30 cellular contexts compared by ENCODE assay signal in the genomic region with DNA sequence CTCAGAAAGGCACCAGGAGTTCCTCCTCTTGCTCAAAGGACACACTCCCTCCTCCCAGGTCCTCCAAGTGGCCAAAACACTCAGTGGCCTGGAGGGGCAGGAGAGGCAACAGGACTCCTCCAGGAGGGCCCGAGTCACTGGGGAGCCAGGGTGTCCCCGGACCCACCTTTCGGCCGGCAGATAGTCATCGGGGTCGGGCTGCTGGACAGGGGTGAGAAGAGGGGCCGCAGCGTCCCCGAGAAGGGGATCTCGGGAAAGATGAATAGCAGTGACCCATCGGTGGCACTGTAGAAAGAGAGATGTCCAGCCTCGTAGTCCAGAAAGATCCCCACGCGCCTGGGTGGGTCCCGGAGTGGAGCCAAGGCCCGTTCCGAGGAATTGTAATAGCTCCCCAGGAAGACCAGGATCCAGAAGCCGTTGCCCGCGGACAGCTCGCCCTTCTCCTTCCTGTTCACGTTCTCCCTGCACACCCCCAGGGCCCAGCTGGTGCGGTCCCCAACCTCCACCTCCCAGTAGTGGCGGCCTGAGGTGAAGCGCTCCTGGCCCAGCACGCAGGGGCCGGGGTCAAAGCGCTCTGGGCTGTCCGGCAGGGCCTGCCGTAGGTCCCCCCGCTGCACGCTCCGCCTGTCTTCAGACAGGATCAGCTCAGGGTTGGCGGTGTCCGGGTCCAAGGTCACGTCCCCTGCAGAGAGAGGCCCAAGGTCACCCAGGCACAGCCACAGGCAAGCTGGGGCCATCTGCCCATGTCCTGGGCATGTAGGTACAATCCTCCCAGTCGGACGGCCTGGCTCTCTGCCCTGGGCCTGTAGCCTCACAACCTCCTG. TPM values are rescaled to one million over a fixed set of nuclear protein-coding genes. Genes with fewer than 3 reads are reported as not detected.
DNase-seq lines count a peak whose midpoint lies in the region; ATAC-seq, FAIRE-seq and TF ChIP-seq lines count a peak whose summit lies in the region.
"Had no signal": no experiment of that assay in that cellular context is flagged by ENCODE, and none has a peak within 500 bp of the region (broad histone marks: within the 10 kb centered on the region; RNA-seq: fewer than 3 reads in every experiment).

No MANE protein-coding gene starts in this region.

- no peak for TF ChIP-seq CTCF in HEK293 (tag by site-specific recombination; IDR thresholded peaks at IDR 0.05)
- TF ChIP-seq CTCF in kidney (IDR thresholded peaks at IDR 0.05; ENCODE audit: borderline replicate concordance, extremely low read depth, insufficient read depth) = no peak

- no peaks in the 10 kb centered on the region for H3K27me3 Mint-ChIP-seq in natural killer cell treated with Interleukin-12 subunit alpha and Interleukin-12 subunit beta and Interleukin-15 and Interleukin-18, amount 100 ng/mL, for 72 hours
- H3K27me3 Mint-ChIP-seq: activated naive CD4-positive, alpha-beta T cell treated with anti-CD3 and anti-CD28 coated beads, Interleukin-2, amount 10 ng/mL, durations not matched to agents 7 days and 5 days; naive B cell; stimulated activated naive B cell treated with anti-CD40 and anti-IgM and Interleukin-4, amounts not matched to agents 10 μg/mL and 1 μg/mL and 100 μg/mL, for 72 hours had no signal

- no peak overlapping the region for H3K9ac ChIP-seq in kidney (ENCODE audit: low read length in 2 of 2)

- H3K9me3 ChIP-seq in HEK293 (ENCODE audit: control insufficient read depth, insufficient read depth, low read depth, low read length) = no peaks in the 10 kb centered on the region
- H3K9me3 ChIP-seq in kidney (ENCODE audit: control insufficient read depth in 1 of 2, low read length in 2 of 2) = no peaks in the 10 kb centered on the region
- H3K9me3 ChIP-seq: psoas muscle, upper lobe of left lung had no signal

- POLR2A ChIA-PET in HEK293 (lab: Yijun Ruan, JAX) = interaction anchor here (0.7 to 1.0 kb wide), 3 partner anchors 9 to 423 kb away, joined by 3 to 5 read pairs (median 3); a partner anchor contains a TSS

- DNase-seq in D341Med (ENCODE audit: low spot score) (peak; percentile 24), kidney (peak; percentile 66), posterior vena cava (ENCODE audit: low spot score) (peak; percentile 81), H4 (ENCODE audit: low spot score) (no peak), HCEC 1CT (no peak)
- no peak for DNase-seq in natural killer cell treated with Interleukin-12 subunit alpha and Interleukin-12 subunit beta and Interleukin-15 and Interleukin-18, amount 100 ng/mL, for 72 hours (ENCODE audit: low spot score)
- DNase-seq: activated CD4-positive, alpha-beta T cell treated with anti-CD3 and anti-CD28 coated beads, Interleukin-2, amount 50 U/mL, for 48 hours; activated CD4-positive, CD25-positive, alpha-beta regulatory T cell treated with anti-CD3 and anti-CD28 coated beads, Interleukin-2, amount 50 U/mL, for 72 hours; activated naive CD4-positive, alpha-beta T cell treated with anti-CD3 and anti-CD28 coated beads, Interleukin-2, amount 10 ng/mL, durations not matched to agents 7 days and 5 days; amniotic stem cell; brain microvascular endothelial cell; C1 segment of cervical spinal cord; COR-L47; DMS53; naive B cell; NCI-H1092; NCI-H187; NCI-H2171 treated with DMSO at 0.1 percent for 48 hours; NCI-H524 treated with DMSO at 0.1 percent for 48 hours; stimulated activated CD4-positive, alpha-beta T cell treated with anti-CD3 and anti-CD28 coated beads, Interleukin-15, amount 100 ng/mL, for 24 hours; stimulated activated naive B cell treated with anti-CD40 and anti-IgM and Interleukin-4, amounts not matched to agents 10 μg/mL and 1 μg/mL and 100 μg/mL, for 72 hours; T-helper 2 cell had no signal

- H3K4me1 Mint-ChIP-seq in natural killer cell treated with Interleukin-12 subunit alpha and Interleukin-12 subunit beta and Interleukin-15 and Interleukin-18, amount 100 ng/mL, for 72 hours (ENCODE audit: low read depth in 2 of 2) = peaks cover 11 to 14% of the 10 kb centered on the region in 2 donors

- H3K27ac ChIP-seq in HEK293 (ENCODE audit: extremely low read depth, low read depth, low read length) (no peak overlapping the region), kidney (ENCODE audit: low read depth in 2 of 2, low read length in 2 of 2) (no peak overlapping the region)
- H3K27ac ChIP-seq: psoas muscle had no signal

- H3K36me3 ChIP-seq in HEK293 (ENCODE audit: control insufficient read depth in 2 of 2, insufficient read depth in 1 of 2, low read length in 2 of 2) (peaks cover 25 to 58% of the 10 kb centered on the region in 2 experiments; a peak in 2 of 3 replicates), kidney (ENCODE audit: control insufficient read depth in 1 of 2, insufficient read depth in 2 of 2, low read length in 2 of 2) (peaks cover 6 to 17% of the 10 kb centered on the region in 2 donors)

- H3K36me3 Mint-ChIP-seq in natural killer cell treated with Interleukin-12 subunit alpha and Interleukin-12 subunit beta and Interleukin-15 and Interleukin-18, amount 100 ng/mL, for 72 hours = no peaks in the 10 kb centered on the region
- H3K36me3 Mint-ChIP-seq: naive B cell had no signal

- no peaks in the 10 kb centered on the region; the same call in 1 of the 2 replicates for H3K4me1 ChIP-seq in HEK293 (ENCODE audit: control insufficient read depth, insufficient read depth, low read length)
- no peaks in the 10 kb centered on the region for H3K4me1 ChIP-seq in kidney (ENCODE audit: control insufficient read depth in 1 of 2, insufficient read depth in 1 of 2, low read depth in 1 of 2, low read length in 2 of 2)
- H3K4me1 ChIP-seq: psoas muscle had no signal

- no peaks in the 10 kb centered on the region for H3K9me3 Mint-ChIP-seq in natural killer cell treated with Interleukin-12 subunit alpha and Interleukin-12 subunit beta and Interleukin-15 and Interleukin-18, amount 100 ng/mL, for 72 hours
- H3K9me3 Mint-ChIP-seq: activated naive CD4-positive, alpha-beta T cell treated with anti-CD3 and anti-CD28 coated beads, Interleukin-2, amount 10 ng/mL, durations not matched to agents 7 days and 5 days; mesothelial cell of epicardium; naive B cell; stimulated activated naive B cell treated with anti-CD40 and anti-IgM and Interleukin-4, amounts not matched to agents 10 μg/mL and 1 μg/mL and 100 μg/mL, for 72 hours had no signal

- no peak for FAIRE-seq in kidney (lab: Jason Lieb, UNC)
- FAIRE-seq: endothelial cell of umbilical vein, frontal cortex, GM12892 had no signal

- CTCF ChIA-PET in HEK293 (lab: Yijun Ruan, JAX) = interaction anchor here (0.6 kb wide), 1 partner anchor 63 kb away, joined by 3 read pairs; a partner anchor contains a TSS

- ATAC-seq in GM18867 (IDR thresholded peaks at IDR 0.05; ENCODE audit: unreplicated experiment) = no peak
- no peak for ATAC-seq in natural killer cell treated with Interleukin-12 subunit alpha and Interleukin-12 subunit beta and Interleukin-15 and Interleukin-18, amount 100 ng/mL, for 72 hours
- ATAC-seq: psoas muscle; stimulated activated naive B cell treated with anti-CD40 and anti-IgM and Interleukin-4, amounts not matched to agents 10 μg/mL and 1 μg/mL and 100 μg/mL, for 72 hours had no signal

- H3K4me3 Mint-ChIP-seq in natural killer cell treated with Interleukin-12 subunit alpha and Interleukin-12 subunit beta and Interleukin-15 and Interleukin-18, amount 100 ng/mL, for 72 hours = no peak overlapping the region
- H3K4me3 Mint-ChIP-seq: activated naive CD4-positive, alpha-beta T cell treated with anti-CD3 and anti-CD28 coated beads, Interleukin-2, amount 10 ng/mL, durations not matched to agents 7 days and 5 days; mesothelial cell of epicardium; naive B cell; stimulated activated naive B cell treated with anti-CD40 and anti-IgM and Interleukin-4, amounts not matched to agents 10 μg/mL and 1 μg/mL and 100 μg/mL, for 72 hours had no signal

- no peak overlapping the region for H3K27ac Mint-ChIP-seq in natural killer cell treated with Interleukin-12 subunit alpha and Interleukin-12 subunit beta and Interleukin-15 and Interleukin-18, amount 100 ng/mL, for 72 hours
- H3K27ac Mint-ChIP-seq: stimulated activated naive B cell treated with anti-CD40 and anti-IgM and Interleukin-4, amounts not matched to agents 10 μg/mL and 1 μg/mL and 100 μg/mL, for 72 hours had no signal

- intact Hi-C loops in kidney (cut with DNase I) = no loop called here
- intact Hi-C loops in posterior vena cava (cut with DNase I) = no loop called here

- H3K4me3 ChIP-seq in HEK293 (ENCODE audit: low read depth, low read length) = no peak overlapping the region
- H3K4me3 ChIP-seq in kidney (ENCODE audit: low read length in 2 of 2) = no peak overlapping the region
- H3K4me3 ChIP-seq: psoas muscle, upper lobe of left lung had no signal

TF ChIP-seq in HEK293, 187 proteins besides CTCF, POLR2A, EP300 and RAD21:
- peak; percentile 33; the same call in 1 of the 2 replicates for TF ChIP-seq BCL11A (tag by site-specific recombination; IDR thresholded peaks at IDR 0.05; ENCODE audit: low read depth)
- TF ChIP-seq, protein P1, sequence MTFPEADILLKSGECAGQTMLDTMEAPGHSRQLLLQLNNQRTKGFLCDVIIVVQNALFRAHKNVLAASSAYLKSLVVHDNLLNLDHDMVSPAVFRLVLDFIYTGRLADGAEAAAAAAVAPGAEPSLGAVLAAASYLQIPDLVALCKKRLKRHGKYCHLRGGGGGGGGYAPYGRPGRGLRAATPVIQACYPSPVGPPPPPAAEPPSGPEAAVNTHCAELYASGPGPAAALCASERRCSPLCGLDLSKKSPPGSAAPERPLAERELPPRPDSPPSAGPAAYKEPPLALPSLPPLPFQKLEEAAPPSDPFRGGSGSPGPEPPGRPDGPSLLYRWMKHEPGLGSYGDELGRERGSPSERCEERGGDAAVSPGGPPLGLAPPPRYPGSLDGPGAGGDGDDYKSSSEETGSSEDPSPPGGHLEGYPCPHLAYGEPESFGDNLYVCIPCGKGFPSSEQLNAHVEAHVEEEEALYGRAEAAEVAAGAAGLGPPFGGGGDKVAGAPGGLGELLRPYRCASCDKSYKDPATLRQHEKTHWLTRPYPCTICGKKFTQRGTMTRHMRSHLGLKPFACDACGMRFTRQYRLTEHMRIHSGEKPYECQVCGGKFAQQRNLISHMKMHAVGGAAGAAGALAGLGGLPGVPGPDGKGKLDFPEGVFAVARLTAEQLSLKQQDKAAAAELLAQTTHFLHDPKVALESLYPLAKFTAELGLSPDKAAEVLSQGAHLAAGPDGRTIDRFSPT (tag by site-specific recombination; IDR thresholded peaks at IDR 0.05) = no peak

RNA-seq across cellular contexts. Expression of a gene that starts 11.9 kb away (rescaled TPM):
- total RNA-seq in kidney (24.2 TPM), posterior vena cava (10 to 100 TPM; 12.7 to 13.3 TPM)
- 10.9 TPM for polyA plus RNA-seq in kidney (ENCODE audit: insufficient read depth, low read depth, low replicate concordance)
- total RNA-seq in H4 (2014; rRNA removed; shearing (Covaris generic)) = 6.8 and 8.4 TPM in 2 replicates
- 10 to 100 TPM; 69.2 to 84.7 TPM for total RNA-seq in natural killer cell treated with Interleukin-12 subunit alpha and Interleukin-12 subunit beta and Interleukin-15 and Interleukin-18, amount 100 ng/mL, for 72 hours

RNA-seq across cellular contexts. Expression of a gene that starts 21.9 kb away (rescaled TPM):
- total RNA-seq in kidney (6.5 TPM), posterior vena cava (1 to 10 TPM in 1 of 2 donors, under 1 TPM in 1; 0.38 to 1.9 TPM)
- 1.3 TPM for polyA plus RNA-seq in kidney (ENCODE audit: insufficient read depth, low read depth, low replicate concordance)
- not detected in 2 replicates for total RNA-seq in H4 (2014; rRNA removed; shearing (Covaris generic))
- total RNA-seq in natural killer cell treated with Interleukin-12 subunit alpha and Interleukin-12 subunit beta and Interleukin-15 and Interleukin-18, amount 100 ng/mL, for 72 hours = 1 to 10 TPM; 2.0 to 2.2 TPM
- total RNA-seq: endothelial cell of umbilical vein, psoas muscle had no signal
- polyA plus RNA-seq: endothelial cell of umbilical vein had no signal

Comparison
In these comparisons a context has a peak if more than half of its experiments do, and no peak if none do; other contexts are left out.
1. DNase-seq: peak in D341Med (single experiment), kidney (single experiment) and posterior vena cava (single experiment); none in H4 (single experiment), HCEC 1CT (single experiment) and natural killer cell treated with Interleukin-12 subunit alpha and Interleukin-12 subunit beta and Interleukin-15 and Interleukin-18, amount 100 ng/mL, for 72 hours (single experiment).